ENCODE assay signal across 29 cellular contexts in genomic region chr2:222973733-222974132, GRCh38.
"Had no signal": no experiment of that assay in that cellular context is flagged by ENCODE, and none has a peak within 500 bp of the region (broad histone marks: within the 10 kb centered on the region; RNA-seq: fewer than 3 reads in every experiment).

No MANE protein-coding gene starts in this region.

- H3K27ac ChIP-seq: body of pancreas, cardiac muscle cell, colonic mucosa, epithelial cell of prostate, esophagus squamous epithelium, gastroesophageal sphincter, heart right ventricle, WERI-Rb-1 had no signal

- H3K4me1 ChIP-seq: colonic mucosa, esophagus squamous epithelium had no signal

- ATAC-seq: activated CD4-positive, CD25-positive, alpha-beta regulatory T cell treated with anti-CD3 and anti-CD28 coated beads, Interleukin-2, amount 50 U/mL, for 24 hours; activated CD8-positive, alpha-beta T cell treated with anti-CD3 and anti-CD28 coated beads for 36 hours; activated T-cell treated with anti-CD3 and anti-CD28 coated beads, Interleukin-2, amount 50 U/mL, for 4 hours; activated T-helper 17 cell treated with anti-CD3 and anti-CD28 coated beads, Interleukin-2, amount 50 U/mL, for 72 hours; body of pancreas; gastroesophageal sphincter; T-helper 17 cell had no signal

- H3K9me3 ChIP-seq: body of pancreas, colonic mucosa, esophagus squamous epithelium, gastroesophageal sphincter, heart right ventricle had no signal

- H3K36me3 ChIP-seq: cardiac muscle cell, colonic mucosa, esophagus squamous epithelium, gastroesophageal sphincter, heart right ventricle, WERI-Rb-1 had no signal

- H3K27me3 ChIP-seq: body of pancreas, cardiac muscle cell, colonic mucosa, esophagus squamous epithelium, gastroesophageal sphincter had no signal

- DNase-seq: activated B cell treated with CpG ODN at 0.5 μM for 24 hours; activated CD4-positive, alpha-beta T cell treated with anti-CD3 and anti-CD28 coated beads for 48 hours; activated CD4-positive, alpha-beta T cell treated with anti-CD3 and anti-CD28 coated beads, Interleukin-2, amount 50 U/mL, for 1 hour; activated CD4-positive, alpha-beta T cell treated with anti-CD3 and anti-CD28 coated beads, Interleukin-2, amount 50 U/mL, for 48 hours; activated CD8-positive, alpha-beta memory T cell treated with anti-CD3 and anti-CD28 coated beads for 24 hours; activated CD8-positive, alpha-beta T cell treated with anti-CD3 and anti-CD28 coated beads for 36 hours; activated effector memory CD4-positive, alpha-beta T cell treated with Interleukin-2 at 50 U/mL for 16 hours; activated gamma-delta T cell treated with Interleukin-2 at 50 U/mL for 16 hours; activated naive CD4-positive, alpha-beta T cell treated with anti-CD3 and anti-CD28 coated beads, Interleukin-2, amount 50 U/mL, for 16 hours; activated naive CD4-positive, alpha-beta T cell treated with Interleukin-2 at 50 U/mL for 16 hours; activated T-cell treated with anti-CD3 and anti-CD28 coated beads, Interleukin-2, amount 50 U/mL, for 4 hours; amniotic stem cell; anterior cingulate cortex; body of pancreas; central memory CD4-positive, alpha-beta T cell; cerebellar nuclear complex; colonic mucosa; effector CD8-positive, alpha-beta T cell; esophagus squamous epithelium; foreskin melanocyte; heart right ventricle; T-helper 17 cell; T1000; WERI-Rb-1 had no signal

- H3K4me3 ChIP-seq: body of pancreas, cardiac muscle cell, colonic mucosa, esophagus squamous epithelium, gastroesophageal sphincter, heart right ventricle had no signal
